In genomic region chr14:103314496-103315277, GRCh38 we compare ENCODE assay signal across 18 cellular contexts. TPM values are rescaled to one million over a fixed set of nuclear protein-coding genes. Genes with fewer than 3 reads are reported as not detected.
DNase-seq lines count a peak whose midpoint lies in the region; ATAC-seq, FAIRE-seq and TF ChIP-seq lines count a peak whose summit lies in the region.
"Had no signal": no experiment of that assay in that cellular context is flagged by ENCODE, and none has a peak within 500 bp of the region (broad histone marks: within the 10 kb centered on the region; RNA-seq: fewer than 3 reads in every experiment).

No MANE protein-coding gene starts in this region.

- no peak overlapping the region for H2AK9ac ChIP-seq in IMR-90 (replicated peaks; ENCODE audit: low read depth, low read length, poor library complexity)

- DNase-seq in IMR-90, result no peak
- no peak for DNase-seq in H1 (ENCODE audit: low read depth in 1 of 2, low spot score in 2 of 2)
- no peak for DNase-seq in neuronal stem cell (ENCODE audit: low spot score)
- no peak for DNase-seq in middle frontal gyrus (ENCODE audit: extremely low spot score, low spot score)
- DNase-seq in NCI-H774 (lab: John Stamatoyannopoulos, UW), result no peak
- DNase-seq in tibial nerve (ENCODE audit: low spot score in 2 of 2), result no peak
- DNase-seq: ACHN; effector memory CD8-positive, alpha-beta T cell; GDM1; NCI-H2107; stimulated activated CD4-positive, alpha-beta T cell treated with anti-CD3 and anti-CD28 coated beads, Interleukin-15, amount 100 ng/mL, for 24 hours; T-helper 1 cell had no signal

- H4K5ac ChIP-seq in IMR-90 (ENCODE audit: low read depth, low read length) (no peak overlapping the region), H1 (ENCODE audit: insufficient read length, low read depth, low read length) (no peak overlapping the region)

- peaks cover 26 to 54% (median 50%) of the 10 kb centered on the region in 10 experiments for H3K4me1 ChIP-seq in BLaER1 treated with 17β-estradiol and CSF1 and Interleukin-3, amounts not matched to agents 10 nM and 100 nM
- peaks cover 3% of the 10 kb centered on the region for H3K4me1 ChIP-seq in IMR-90 (ENCODE audit: control insufficient read depth, insufficient read depth, low read length)
- peaks cover 4 to 17% (median 9%) of the 10 kb centered on the region in 4 experiments for H3K4me1 ChIP-seq in H1 (replicated peaks in 1 of 4; ENCODE audit: control insufficient read depth in 3 of 4, insufficient read depth in 4 of 4, low read length in 3 of 4)
- H3K4me1 ChIP-seq in neuronal stem cell (ENCODE audit: control insufficient read depth in 2 of 2, insufficient read depth in 1 of 2, low read depth in 1 of 2, low read length in 2 of 2), result peaks cover 0 to 4% of the 10 kb centered on the region in 2 donors
- H3K4me1 ChIP-seq in tibial nerve, result no peaks in the 10 kb centered on the region
- H3K4me1 ChIP-seq: foreskin keratinocyte, suprapubic skin had no signal

- CTCF ChIA-PET in IMR-90 (lab: Yijun Ruan, JAX), result interaction anchor here (0.9 kb wide), 1 partner anchor 12 kb away, joined by 3 read pairs; no protein-coding TSS in a partner anchor
- CTCF ChIA-PET in H1 (lab: Charles Lee; ENCODE audit: partially characterized antibody), result interaction anchor here (1.0 to 1.2 kb wide), 2 partner anchors 16 to 23 kb away, joined by 3 to 4 read pairs; no protein-coding TSS in a partner anchor

- TF ChIP-seq POLR2A in IMR-90 (IDR thresholded peaks at IDR 0.05; ENCODE audit: low read depth, low read length) (no peak), H1 (IDR thresholded peaks at IDR 0.05; ENCODE audit: control extremely low read depth in 1 of 2, low read depth in 2 of 2, low read length in 2 of 2) (no peak), tibial nerve (IDR thresholded peaks at IDR 0.05) (no peak)

- TF ChIP-seq CTCF in IMR-90 (conservative IDR thresholded peaks at IDR 0.05; ENCODE audit: low read depth, low read length) (no peak), H1 (IDR thresholded peaks at IDR 0.05; ENCODE audit: control extremely low read depth in 1 of 3, insufficient read depth in 1 of 3, low read depth in 1 of 3, low read length in 3 of 3) (peak in 1 of 3 experiments; percentile 16; a peak in 1 of 4 replicates), tibial nerve (IDR thresholded peaks at IDR 0.05) (no peak)

- H3K23ac ChIP-seq in IMR-90 (ENCODE audit: low read depth, low read length), result no peak overlapping the region
- H3K23ac ChIP-seq in H1 (ENCODE audit: insufficient read length), result no peak overlapping the region
- H3K23ac ChIP-seq in neuronal stem cell (ENCODE audit: low read depth, low read length, poor library complexity), result no peak overlapping the region

- dilution Hi-C loops in IMR-90 (cut with HindIII; ENCODE audit: low sequenced_read_pairs, unreplicated experiment), result no loop called here

- TF ChIP-seq RAD21 in IMR-90 (IDR thresholded peaks at IDR 0.05; ENCODE audit: low read length) (no peak), H1 (IDR thresholded peaks at IDR 0.05 in 1 of 2, conservative IDR thresholded peaks at IDR 0.05 in 1 of 2; ENCODE audit: low read depth in 2 of 2, low read length in 2 of 2) (no peak)

- H3K4me3 ChIP-seq in BLaER1 treated with 17β-estradiol and CSF1 and Interleukin-3, amounts not matched to agents 10 nM and 100 nM, result no peak overlapping the region
- H3K4me3 ChIP-seq in IMR-90 (ENCODE audit: insufficient read depth, low read depth, low read length), result no peak overlapping the region
- H3K4me3 ChIP-seq in H1 (ENCODE audit: extremely low read depth in 1 of 4, insufficient read depth in 2 of 4, low read depth in 3 of 4, low read length in 4 of 4), result no peak overlapping the region
- H3K4me3 ChIP-seq in neuronal stem cell (ENCODE audit: low read length in 2 of 2), result no peak overlapping the region
- no peak overlapping the region for H3K4me3 ChIP-seq in tibial nerve
- H3K4me3 ChIP-seq: mucosa of descending colon, suprapubic skin had no signal

- H2AFZ ChIP-seq in IMR-90 (replicated peaks; ENCODE audit: low read length, poor library complexity) (peak overlapping the region; percentile 86), H1 (ENCODE audit: low read length) (peak overlapping the region; percentile 23; the same call in 1 of the 2 replicates), neuronal stem cell (ENCODE audit: low read length) (peak overlapping the region; percentile 80)

- H3K27me3 ChIP-seq in BLaER1 treated with 17β-estradiol and CSF1 and Interleukin-3, amounts not matched to agents 10 nM and 100 nM, result no peaks in the 10 kb centered on the region
- peaks cover 5% of the 10 kb centered on the region; the same call in 1 of the 2 replicates for H3K27me3 ChIP-seq in IMR-90 (ENCODE audit: control insufficient read depth, insufficient read depth, low read length)
- H3K27me3 ChIP-seq in H1 (replicated peaks in 1 of 4; ENCODE audit: control insufficient read depth in 3 of 4, extremely low read depth in 1 of 4, insufficient read depth in 3 of 4, low read length in 3 of 4), result no peaks in the 10 kb centered on the region
- peaks cover 0 to 6% (median 0%) of the 10 kb centered on the region in 3 experiments for H3K27me3 ChIP-seq in neuronal stem cell (ENCODE audit: control insufficient read depth in 3 of 3, insufficient read depth in 3 of 3, low read depth in 1 of 3, low read length in 3 of 3)
- H3K27me3 ChIP-seq in tibial nerve, result peaks cover 0 to 16% of the 10 kb centered on the region in 2 donors
- H3K27me3 ChIP-seq: foreskin keratinocyte, suprapubic skin had no signal

- H2BK5ac ChIP-seq in IMR-90 (ENCODE audit: low read depth, low read length, poor library complexity, severe bottlenecking), result no peak overlapping the region
- no peak overlapping the region for H2BK5ac ChIP-seq in H1 (ENCODE audit: low read depth, low read length)
- no peak overlapping the region for H2BK5ac ChIP-seq in neuronal stem cell (ENCODE audit: low read length)

- no peak overlapping the region for H3K18ac ChIP-seq in IMR-90 (ENCODE audit: low read depth, low read length)
- no peak overlapping the region for H3K18ac ChIP-seq in H1 (ENCODE audit: extremely low read depth, low read length)
- no peak overlapping the region for H3K18ac ChIP-seq in neuronal stem cell (ENCODE audit: low read length)

- no peaks in the 10 kb centered on the region for H3K79me2 ChIP-seq in H1 (ENCODE audit: control insufficient read depth in 1 of 2, insufficient read depth in 2 of 2, low read length in 2 of 2)

- no peak overlapping the region for H2BK120ac ChIP-seq in IMR-90 (ENCODE audit: low read depth, low read length)
- H2BK120ac ChIP-seq in H1 (replicated peaks; ENCODE audit: low read depth, low read length), result no peak overlapping the region
- H2BK120ac ChIP-seq in neuronal stem cell (ENCODE audit: low read depth, low read length), result no peak overlapping the region

- no peak overlapping the region for H2BK15ac ChIP-seq in IMR-90 (ENCODE audit: low read depth, low read length)
- H2BK15ac ChIP-seq in H1 (ENCODE audit: low read length), result no peak overlapping the region
- no peak overlapping the region for H2BK15ac ChIP-seq in neuronal stem cell (ENCODE audit: low read length)

- in situ Hi-C loops in IMR-90 (cut with MboI; ENCODE audit: low sequenced_read_pairs), result no loop called here

- H3K4me2 ChIP-seq in BLaER1 treated with 17β-estradiol and CSF1 and Interleukin-3, amounts not matched to agents 10 nM and 100 nM, result peak overlapping the region in 9 of 11 experiments; percentile 38 to 83 (median 75); a peak in 18 of 22 replicates
- H3K4me2 ChIP-seq in IMR-90 (ENCODE audit: low read depth, low read length), result no peak overlapping the region
- no peak overlapping the region for H3K4me2 ChIP-seq in H1 (ENCODE audit: insufficient read depth in 1 of 2, low read depth in 2 of 2, low read length in 2 of 2)
- no peak overlapping the region for H3K4me2 ChIP-seq in neuronal stem cell (ENCODE audit: insufficient read depth, low read length, poor library complexity, severe bottlenecking)

- intact Hi-C loops in IMR-90 (cut with micrococcal nuclease), result no loop called here

- H3K56ac ChIP-seq in IMR-90 (ENCODE audit: extremely low read depth, insufficient read depth, low read length) (no peak overlapping the region), H1 (replicated peaks; ENCODE audit: insufficient read length, low read depth, low read length) (no peak overlapping the region)

- H3K23me2 ChIP-seq in H1 (ENCODE audit: low read depth, low read length), result no peaks in the 10 kb centered on the region

- H2BK12ac ChIP-seq in H1 (ENCODE audit: low read depth, low read length) (peak overlapping the region; percentile 87; the same call in 1 of the 2 replicates), neuronal stem cell (ENCODE audit: low read length) (no peak overlapping the region)

- TF ChIP-seq EP300 in H1 (IDR thresholded peaks at IDR 0.05; ENCODE audit: borderline replicate concordance in 1 of 2, low read depth in 2 of 2, low read length in 2 of 2) (no peak), tibial nerve (IDR thresholded peaks at IDR 0.05) (no peak)

- 0 out of 2 replicates have a peak overlapping the region, but pooled peaks have one; percentile 10 for H3K14ac ChIP-seq in IMR-90 (replicated peaks; ENCODE audit: low read depth, low read length)
- no peak overlapping the region for H3K14ac ChIP-seq in H1 (ENCODE audit: insufficient read length)
- no peak overlapping the region for H3K14ac ChIP-seq in neuronal stem cell (ENCODE audit: low read length)

- POLR2A ChIA-PET in IMR-90 (lab: Charles Lee; ENCODE audit: unreplicated experiment) (no interaction called here), H1 (lab: Charles Lee; ENCODE audit: partially characterized antibody) (interaction anchor here (6.0 to 15.8 kb wide), 2 partner anchors 20 to 26 kb away, joined by 37 to 229 read pairs; partner anchors contain the start of gene EIF5)

- H3K27ac ChIP-seq in BLaER1 treated with 17β-estradiol and CSF1 and Interleukin-3, amounts not matched to agents 10 nM and 100 nM, result peak overlapping the region in 6 of 11 experiments; percentile 6 to 79 (median 66); a peak in 5 of 22 replicates
- H3K27ac ChIP-seq in IMR-90 (ENCODE audit: insufficient read depth, low read length) (no peak overlapping the region), H1 (ENCODE audit: low read depth, low read length) (no peak overlapping the region), neuronal stem cell (replicated peaks; ENCODE audit: low read length) (no peak overlapping the region), tibial nerve (no peak overlapping the region)
- H3K27ac ChIP-seq: foreskin keratinocyte, suprapubic skin had no signal

- no peak overlapping the region for H2BK20ac ChIP-seq in IMR-90 (ENCODE audit: low read depth, low read length)
- H2BK20ac ChIP-seq in H1 (ENCODE audit: low read length), result no peak overlapping the region

- ATAC-seq in IMR-90 (ENCODE audit: low read depth) (no peak; the same call in 1 of the 2 replicates), HG03159 (IDR thresholded peaks at IDR 0.05; ENCODE audit: unreplicated experiment) (no peak)
- ATAC-seq: activated naive CD4-positive, alpha-beta T cell treated with anti-CD3 and anti-CD28 coated beads, Interleukin-2, amount 50 U/mL, for 72 hours; effector memory CD8-positive, alpha-beta T cell; foreskin keratinocyte; mucosa of descending colon had no signal

- H4K8ac ChIP-seq in IMR-90 (ENCODE audit: low read depth in 2 of 2, low read length in 2 of 2), result peak overlapping the region; percentile 77 to 80; a peak in 2 of 4 replicates
- H4K8ac ChIP-seq in H1 (ENCODE audit: extremely low read depth, insufficient read depth, low read length), result no peak overlapping the region
- H4K8ac ChIP-seq in neuronal stem cell (ENCODE audit: low read depth, low read length), result no peak overlapping the region

- peak overlapping the region; percentile 48; the same call in 1 of the 2 replicates for H3K4ac ChIP-seq in IMR-90 (ENCODE audit: low read depth, low read length)
- no peak overlapping the region for H3K4ac ChIP-seq in H1 (replicated peaks; ENCODE audit: insufficient read length, low read depth, low read length)
- H3K4ac ChIP-seq in neuronal stem cell (ENCODE audit: low read length), result no peak overlapping the region

- no peaks in the 10 kb centered on the region for H3K9me1 ChIP-seq in IMR-90 (ENCODE audit: insufficient read depth, low read length)

- H3K9ac ChIP-seq in BLaER1 treated with 17β-estradiol and CSF1 and Interleukin-3, amounts not matched to agents 10 nM and 100 nM, result no peak overlapping the region
- no peak overlapping the region for H3K9ac ChIP-seq in IMR-90 (ENCODE audit: low read depth, low read length)
- no peak overlapping the region for H3K9ac ChIP-seq in H1 (replicated peaks in 1 of 4; ENCODE audit: extremely low read depth in 1 of 4, low read depth in 3 of 4, low read length in 3 of 4)
- no peak overlapping the region for H3K9ac ChIP-seq in neuronal stem cell (ENCODE audit: low read depth, low read length, poor library complexity)

- H4K20me1 ChIP-seq in BLaER1 treated with 17β-estradiol and CSF1 and Interleukin-3, amounts not matched to agents 10 nM and 100 nM, result no peaks in the 10 kb centered on the region
- H4K20me1 ChIP-seq in IMR-90 (ENCODE audit: insufficient read depth, low read length), result no peaks in the 10 kb centered on the region
- H4K20me1 ChIP-seq in H1 (replicated peaks in 1 of 2; ENCODE audit: control insufficient read depth in 1 of 2, insufficient read depth in 2 of 2, low read length in 2 of 2), result no peaks in the 10 kb centered on the region

- H3K79me1 ChIP-seq in IMR-90 (ENCODE audit: low read depth in 1 of 2, low read length in 2 of 2), result no peaks in the 10 kb centered on the region
- H3K79me1 ChIP-seq in H1 (ENCODE audit: low read depth, low read length), result no peaks in the 10 kb centered on the region
- H3K79me1 ChIP-seq in neuronal stem cell (ENCODE audit: low read depth, low read length), result no peaks in the 10 kb centered on the region

- no peaks in the 10 kb centered on the region for H3K9me3 ChIP-seq in BLaER1 treated with 17β-estradiol and CSF1 and Interleukin-3, amounts not matched to agents 10 nM and 100 nM (replicated peaks in 1 of 11)
- H3K9me3 ChIP-seq in IMR-90 (ENCODE audit: control insufficient read depth, insufficient read depth, low read length) (no peaks in the 10 kb centered on the region), H1 (ENCODE audit: insufficient read depth in 2 of 2, low read depth in 1 of 2, low read length in 1 of 2) (no peaks in the 10 kb centered on the region), neuronal stem cell (replicated peaks in 1 of 2; ENCODE audit: control insufficient read depth in 2 of 2, insufficient read depth in 1 of 2, low read depth in 1 of 2, low read length in 2 of 2) (peaks cover 0 to 2% of the 10 kb centered on the region in 2 donors), tibial nerve (no peaks in the 10 kb centered on the region)
- H3K9me3 ChIP-seq: mucosa of descending colon, suprapubic skin had no signal

- H4K91ac ChIP-seq in IMR-90 (ENCODE audit: insufficient read depth, low read depth, low read length) (no peak overlapping the region), H1 (replicated peaks; ENCODE audit: insufficient read length, low read length) (no peak overlapping the region), neuronal stem cell (ENCODE audit: low read depth, low read length, poor library complexity) (no peak overlapping the region)

- FAIRE-seq in H1 (lab: Jason Lieb, UNC), result no peak

- H3K36me3 ChIP-seq in BLaER1 treated with 17β-estradiol and CSF1 and Interleukin-3, amounts not matched to agents 10 nM and 100 nM, result no peaks in the 10 kb centered on the region
- H3K36me3 ChIP-seq in IMR-90 (ENCODE audit: control insufficient read depth, insufficient read depth, low read length) (no peaks in the 10 kb centered on the region), H1 (ENCODE audit: control insufficient read depth in 2 of 4, insufficient read depth in 4 of 4, low read length in 3 of 4) (no peaks in the 10 kb centered on the region), neuronal stem cell (replicated peaks in 1 of 2; ENCODE audit: control insufficient read depth in 2 of 2, insufficient read depth in 2 of 2, low read length in 2 of 2) (no peaks in the 10 kb centered on the region), tibial nerve (no peaks in the 10 kb centered on the region)
- H3K36me3 ChIP-seq: suprapubic skin had no signal

- WGBS in IMR-90 (ENCODE audit: extremely low coverage in 2 of 2, insufficient read length in 1 of 2), 2 experiments, result 83% methylated on average over 1 of the region's 13 CpGs; no CpG with 5 or more reads in 1 of the 2 experiments
- 85% methylated on average over 12 of the region's 13 CpGs; no CpG with 5 or more reads in 1 of the 2 experiments for WGBS in H1 (ENCODE audit: extremely low coverage in 1 of 2, insufficient coverage in 1 of 2, insufficient read length in 1 of 2, insufficient replicate concordance in 2 of 2, low coverage in 1 of 2, low lambda C conversion rate in 2 of 2, missing lambda C conversion rate in 1 of 2), 2 experiments
- WGBS in neuronal stem cell (ENCODE audit: extremely low coverage in 2 of 2, insufficient read length in 2 of 2, insufficient replicate concordance in 1 of 2), 2 donors, result no CpG with 5 or more reads among the region's 13 CpGs
- 63 to 69% methylated on average over 13 of the region's 13 CpGs for WGBS in tibial nerve, 2 donors

- no peak overlapping the region for H2AK5ac ChIP-seq in IMR-90 (ENCODE audit: low read depth, low read length)
- no peak overlapping the region for H2AK5ac ChIP-seq in H1 (ENCODE audit: low read depth, low read length)
- H2AK5ac ChIP-seq in neuronal stem cell (ENCODE audit: low read depth, low read length), result no peak overlapping the region

- no TSS peak for BruUV-seq in IMR-90 (replicated peaks; lab: Mats Ljungman, UMichigan)

RNA-seq across cellular contexts. Expression of gene EIF5, which starts 19.4 kb away (rescaled TPM):
- total RNA-seq in IMR-90 (2012; rRNA removed), result 163 and 241 TPM in 2 replicates
- polyA plus RNA-seq in IMR-90 (2012; rRNA removed), result 163 and 181 TPM in 2 replicates
- 141 and 165 TPM in 2 replicates for polyA plus RNA-seq in IMR-90 (2012; cell fraction: cytosol; rRNA removed)
- polyA plus RNA-seq in IMR-90 (2012; cell fraction: nucleus; rRNA removed; ENCODE audit: low replicate concordance), result 111 and 312 TPM in 2 replicates
- total RNA-seq in H1 (2021; fragmentation: NEBNext Ultra II Directional; extraction: Animal tissue kit (Norgen Biotek cat#: 25700)), result 323 and 328 TPM in 2 replicates
- 179 and 184 TPM in 2 replicates for polyA plus RNA-seq in H1 (2011; rRNA removed)
- 254 TPM for polyA plus RNA-seq in H1 (2011; cell fraction: cytosol; rRNA removed)
- polyA plus RNA-seq in H1 (2011; cell fraction: nucleus; rRNA removed), result 169 TPM
- 243 to 415 TPM (median 345 TPM) in 4 replicates for polyA plus RNA-seq in H1 (2012, experiment 1 of 2)
- 24.0 TPM for polyA plus RNA-seq in H1 (2012, experiment 2 of 2)
- polyA plus RNA-seq in H1 (2013, experiment 1 of 2), result 314 TPM
- 325 TPM for polyA plus RNA-seq in H1 (2013, experiment 2 of 2)
- 277 and 334 TPM in 2 replicates for polyA minus RNA-seq in H1 (2011; rRNA and poly(A)+ RNA removed)
- polyA minus RNA-seq in H1 (2011; cell fraction: cytosol; rRNA and poly(A)+ RNA removed), result 213 TPM
- polyA minus RNA-seq in H1 (2011; cell fraction: nucleus; rRNA and poly(A)+ RNA removed), result 361 TPM
- 304 TPM for polyA plus RNA-seq in neuronal stem cell (2013, experiment 1 of 2)
- 312 TPM for polyA plus RNA-seq in neuronal stem cell (2013, experiment 2 of 2)
- 100 to 1,000 TPM; 128 to 226 (median 160) TPM for total RNA-seq in tibial nerve

Comparison
In these comparisons a context has a peak if more than half of its experiments do, and no peak if none do; other contexts are left out.
1. H3K27ac ChIP-seq: peak in BLaER1 treated with 17β-estradiol and CSF1 and Interleukin-3, amounts not matched to agents 10 nM and 100 nM (6 of 11); none in IMR-90 (single experiment), H1 (single experiment), neuronal stem cell (single experiment) and tibial nerve (0 of 4).
2. H3K4me2 ChIP-seq: peak in BLaER1 treated with 17β-estradiol and CSF1 and Interleukin-3, amounts not matched to agents 10 nM and 100 nM (9 of 11); none in IMR-90 (single experiment), H1 (0 of 2) and neuronal stem cell (single experiment).
3. H2AFZ ChIP-seq: peak in every context shown above with its lines; median percentile 86 in IMR-90; 80 in neuronal stem cell; 23 in H1.
4. H4K8ac ChIP-seq: peak in IMR-90 (2 of 2); none in H1 (single experiment) and neuronal stem cell (single experiment).